Comparison of ENCODE assay signal across 2 cellular contexts in genomic region chr10:124448696-124449169, GRCh38.
TF ChIP-seq lines count a peak whose summit lies in the region.

No MANE protein-coding gene starts in this region.

TF ChIP-seq in A549, 52 proteins besides CTCF, POLR2A, EP300 and RAD21 (continued from another document):
- no peak for TF ChIP-seq ESRRA (IDR thresholded peaks at IDR 0.05; ENCODE audit: borderline replicate concordance, low read length)
- no peak for TF ChIP-seq HOXA7 (CRISPR knock-in tag; IDR thresholded peaks at IDR 0.05)
- TF ChIP-seq HMGXB4 (CRISPR knock-in tag; IDR thresholded peaks at IDR 0.05; ENCODE audit: borderline replicate concordance), result no peak
- no peak for TF ChIP-seq ELK1 (IDR thresholded peaks at IDR 0.05; ENCODE audit: low read depth, low read length)
- no peak for TF ChIP-seq FOSL2 (IDR thresholded peaks at IDR 0.05)
- no peak for TF ChIP-seq FOSL2 (CRISPR knock-in tag; IDR thresholded peaks at IDR 0.05)
- no peak for TF ChIP-seq BCL3 (IDR thresholded peaks at IDR 0.05)

TF ChIP-seq in HCT116, 20 proteins besides CTCF, POLR2A, EP300 and RAD21 (continued from another document):
- TF ChIP-seq, protein P1, sequence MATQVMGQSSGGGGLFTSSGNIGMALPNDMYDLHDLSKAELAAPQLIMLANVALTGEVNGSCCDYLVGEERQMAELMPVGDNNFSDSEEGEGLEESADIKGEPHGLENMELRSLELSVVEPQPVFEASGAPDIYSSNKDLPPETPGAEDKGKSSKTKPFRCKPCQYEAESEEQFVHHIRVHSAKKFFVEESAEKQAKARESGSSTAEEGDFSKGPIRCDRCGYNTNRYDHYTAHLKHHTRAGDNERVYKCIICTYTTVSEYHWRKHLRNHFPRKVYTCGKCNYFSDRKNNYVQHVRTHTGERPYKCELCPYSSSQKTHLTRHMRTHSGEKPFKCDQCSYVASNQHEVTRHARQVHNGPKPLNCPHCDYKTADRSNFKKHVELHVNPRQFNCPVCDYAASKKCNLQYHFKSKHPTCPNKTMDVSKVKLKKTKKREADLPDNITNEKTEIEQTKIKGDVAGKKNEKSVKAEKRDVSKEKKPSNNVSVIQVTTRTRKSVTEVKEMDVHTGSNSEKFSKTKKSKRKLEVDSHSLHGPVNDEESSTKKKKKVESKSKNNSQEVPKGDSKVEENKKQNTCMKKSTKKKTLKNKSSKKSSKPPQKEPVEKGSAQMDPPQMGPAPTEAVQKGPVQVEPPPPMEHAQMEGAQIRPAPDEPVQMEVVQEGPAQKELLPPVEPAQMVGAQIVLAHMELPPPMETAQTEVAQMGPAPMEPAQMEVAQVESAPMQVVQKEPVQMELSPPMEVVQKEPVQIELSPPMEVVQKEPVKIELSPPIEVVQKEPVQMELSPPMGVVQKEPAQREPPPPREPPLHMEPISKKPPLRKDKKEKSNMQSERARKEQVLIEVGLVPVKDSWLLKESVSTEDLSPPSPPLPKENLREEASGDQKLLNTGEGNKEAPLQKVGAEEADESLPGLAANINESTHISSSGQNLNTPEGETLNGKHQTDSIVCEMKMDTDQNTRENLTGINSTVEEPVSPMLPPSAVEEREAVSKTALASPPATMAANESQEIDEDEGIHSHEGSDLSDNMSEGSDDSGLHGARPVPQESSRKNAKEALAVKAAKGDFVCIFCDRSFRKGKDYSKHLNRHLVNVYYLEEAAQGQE (IDR thresholded peaks at IDR 0.05; ENCODE audit: low read depth), result no peak
- TF ChIP-seq SIN3A (IDR thresholded peaks at IDR 0.05; ENCODE audit: low read depth), result no peak
- no peak for TF ChIP-seq TCF7L2 (IDR thresholded peaks at IDR 0.05; ENCODE audit: borderline replicate concordance, extremely low read depth, insufficient read depth, insufficient read length)
- TF ChIP-seq, protein P2, sequence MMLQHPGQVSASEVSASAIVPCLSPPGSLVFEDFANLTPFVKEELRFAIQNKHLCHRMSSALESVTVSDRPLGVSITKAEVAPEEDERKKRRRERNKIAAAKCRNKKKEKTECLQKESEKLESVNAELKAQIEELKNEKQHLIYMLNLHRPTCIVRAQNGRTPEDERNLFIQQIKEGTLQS (IDR thresholded peaks at IDR 0.05), result no peak
